Comparison of ENCODE assay signal across 1 cellular context in the genomic region with DNA sequence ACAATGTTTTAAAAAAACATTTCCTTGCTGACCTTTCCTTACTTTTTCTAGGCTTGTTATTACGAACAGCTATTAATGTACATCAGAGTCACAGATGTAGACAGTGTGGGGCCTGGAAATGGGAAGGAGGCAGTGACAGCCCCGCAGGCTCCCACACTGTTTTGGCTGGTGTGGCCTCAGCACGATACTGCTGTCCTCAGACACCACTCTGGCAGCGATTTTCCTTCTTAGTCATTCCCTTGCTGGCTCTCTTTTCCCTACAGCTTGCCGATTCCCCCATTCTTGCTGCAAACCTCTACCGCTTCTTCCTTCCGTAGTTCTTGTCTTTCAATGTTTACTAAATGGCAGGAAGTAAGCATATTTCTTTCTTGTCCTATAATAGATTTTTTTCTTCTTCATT.
TF ChIP-seq lines count a peak whose summit lies in the region.

No MANE protein-coding gene starts in this region.

TF ChIP-seq in HEK293, 187 proteins besides CTCF, POLR2A, EP300 and RAD21 (continued from another document):
- TF ChIP-seq, protein P1, sequence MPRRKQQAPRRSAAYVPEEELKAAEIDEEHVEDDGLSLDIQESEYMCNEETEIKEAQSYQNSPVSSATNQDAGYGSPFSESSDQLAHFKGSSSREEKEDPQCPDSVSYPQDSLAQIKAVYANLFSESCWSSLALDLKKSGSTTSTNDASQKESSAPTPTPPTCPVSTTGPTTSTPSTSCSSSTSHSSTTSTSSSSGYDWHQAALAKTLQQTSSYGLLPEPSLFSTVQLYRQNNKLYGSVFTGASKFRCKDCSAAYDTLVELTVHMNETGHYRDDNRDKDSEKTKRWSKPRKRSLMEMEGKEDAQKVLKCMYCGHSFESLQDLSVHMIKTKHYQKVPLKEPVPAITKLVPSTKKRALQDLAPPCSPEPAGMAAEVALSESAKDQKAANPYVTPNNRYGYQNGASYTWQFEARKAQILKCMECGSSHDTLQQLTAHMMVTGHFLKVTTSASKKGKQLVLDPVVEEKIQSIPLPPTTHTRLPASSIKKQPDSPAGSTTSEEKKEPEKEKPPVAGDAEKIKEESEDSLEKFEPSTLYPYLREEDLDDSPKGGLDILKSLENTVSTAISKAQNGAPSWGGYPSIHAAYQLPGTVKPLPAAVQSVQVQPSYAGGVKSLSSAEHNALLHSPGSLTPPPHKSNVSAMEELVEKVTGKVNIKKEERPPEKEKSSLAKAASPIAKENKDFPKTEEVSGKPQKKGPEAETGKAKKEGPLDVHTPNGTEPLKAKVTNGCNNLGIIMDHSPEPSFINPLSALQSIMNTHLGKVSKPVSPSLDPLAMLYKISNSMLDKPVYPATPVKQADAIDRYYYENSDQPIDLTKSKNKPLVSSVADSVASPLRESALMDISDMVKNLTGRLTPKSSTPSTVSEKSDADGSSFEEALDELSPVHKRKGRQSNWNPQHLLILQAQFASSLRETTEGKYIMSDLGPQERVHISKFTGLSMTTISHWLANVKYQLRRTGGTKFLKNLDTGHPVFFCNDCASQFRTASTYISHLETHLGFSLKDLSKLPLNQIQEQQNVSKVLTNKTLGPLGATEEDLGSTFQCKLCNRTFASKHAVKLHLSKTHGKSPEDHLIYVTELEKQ (tag by site-specific recombination; IDR thresholded peaks at IDR 0.05; ENCODE audit: borderline replicate concordance), result no peak
- no peak for TF ChIP-seq ZNF248 (tag by site-specific recombination; IDR thresholded peaks at IDR 0.05)
- TF ChIP-seq ZBTB48 (tag by site-specific recombination; IDR thresholded peaks at IDR 0.05), result no peak
- no peak for TF ChIP-seq MZF1 (tag by site-specific recombination; IDR thresholded peaks at IDR 0.05; ENCODE audit: borderline replicate concordance)
